In genomic region chr2:86695053-86695691, GRCh38 we compare ENCODE assay signal across 14 cellular contexts. TPM values are rescaled to one million over a fixed set of nuclear protein-coding genes. Genes with fewer than 3 reads are reported as not detected.
DNase-seq lines count a peak whose midpoint lies in the region; ATAC-seq and TF ChIP-seq lines count a peak whose summit lies in the region.
"Had no signal": no experiment of that assay in that cellular context is flagged by ENCODE, and none has a peak within 500 bp of the region (broad histone marks: within the 10 kb centered on the region; RNA-seq: fewer than 3 reads in every experiment).

No MANE protein-coding gene starts in this region.

- no peak overlapping the region for H3K27ac Mint-ChIP-seq in activated CD8-positive, alpha-beta T cell treated with anti-CD3 and anti-CD28 coated beads for 36 hours
- no peak overlapping the region for H3K27ac Mint-ChIP-seq in activated CD8-positive, alpha-beta T cell treated with anti-CD3 and anti-CD28 coated beads, Interleukin-2, amount 10 ng/mL, durations not matched to agents 7 days and 5 days
- H3K27ac Mint-ChIP-seq in CD8-positive, alpha-beta T cell = no peak overlapping the region

- no peak for TF ChIP-seq CTCF in activated CD8-positive, alpha-beta T cell treated with anti-CD3 and anti-CD28 coated beads for 36 hours (IDR thresholded peaks at IDR 0.05)
- no peak for TF ChIP-seq CTCF in choroid plexus epithelial cell (conservative IDR thresholded peaks at IDR 0.05; ENCODE audit: low read depth, low read length)
- no peak for TF ChIP-seq CTCF in CD8-positive, alpha-beta T cell (IDR thresholded peaks at IDR 0.05)

- no peak overlapping the region for H3K4me3 Mint-ChIP-seq in activated CD8-positive, alpha-beta T cell treated with anti-CD3 and anti-CD28 coated beads for 36 hours
- no peak overlapping the region for H3K4me3 Mint-ChIP-seq in activated CD8-positive, alpha-beta T cell treated with anti-CD3 and anti-CD28 coated beads, Interleukin-2, amount 10 ng/mL, durations not matched to agents 7 days and 5 days
- H3K4me3 Mint-ChIP-seq in CD8-positive, alpha-beta T cell = no peak overlapping the region

- no peak overlapping the region for H3K27ac ChIP-seq in CD8-positive, alpha-beta T cell (ENCODE audit: low read depth, low read length)
- H3K27ac ChIP-seq: ovary, SJSA1 had no signal

- H3K27me3 ChIP-seq in CD8-positive, alpha-beta T cell (ENCODE audit: insufficient read depth, low read length) = no peaks in the 10 kb centered on the region
- H3K27me3 ChIP-seq: ovary, SJSA1 had no signal

- H3K9me3 Mint-ChIP-seq in activated CD8-positive, alpha-beta T cell treated with anti-CD3 and anti-CD28 coated beads for 36 hours = peaks cover 27% of the 10 kb centered on the region
- H3K9me3 Mint-ChIP-seq in activated CD8-positive, alpha-beta T cell treated with anti-CD3 and anti-CD28 coated beads, Interleukin-2, amount 10 ng/mL, durations not matched to agents 7 days and 5 days (ENCODE audit: insufficient read depth) = peaks cover 35% of the 10 kb centered on the region
- H3K9me3 Mint-ChIP-seq in CD8-positive, alpha-beta T cell = peaks cover 22% of the 10 kb centered on the region

- peaks cover 25% of the 10 kb centered on the region for H3K36me3 Mint-ChIP-seq in activated CD8-positive, alpha-beta T cell treated with anti-CD3 and anti-CD28 coated beads for 36 hours (ENCODE audit: low read depth)
- H3K36me3 Mint-ChIP-seq in activated CD8-positive, alpha-beta T cell treated with anti-CD3 and anti-CD28 coated beads, Interleukin-2, amount 10 ng/mL, durations not matched to agents 7 days and 5 days (ENCODE audit: low read depth) = peaks cover 9% of the 10 kb centered on the region
- H3K36me3 Mint-ChIP-seq in CD8-positive, alpha-beta T cell = peaks cover 3% of the 10 kb centered on the region

- H3K4me1 Mint-ChIP-seq in activated CD8-positive, alpha-beta T cell treated with anti-CD3 and anti-CD28 coated beads for 36 hours (ENCODE audit: low read depth) = peaks cover 10% of the 10 kb centered on the region
- H3K4me1 Mint-ChIP-seq in activated CD8-positive, alpha-beta T cell treated with anti-CD3 and anti-CD28 coated beads, Interleukin-2, amount 10 ng/mL, durations not matched to agents 7 days and 5 days (ENCODE audit: low read depth) = peaks cover 8% of the 10 kb centered on the region
- peaks cover 8% of the 10 kb centered on the region for H3K4me1 Mint-ChIP-seq in CD8-positive, alpha-beta T cell (ENCODE audit: low read depth)

- POLR2A ChIA-PET in activated CD8-positive, alpha-beta T cell treated with anti-CD3 and anti-CD28 coated beads for 36 hours (lab: Charles Lee) = no interaction called here
- POLR2A ChIA-PET in activated CD8-positive, alpha-beta T cell treated with anti-CD3 and anti-CD28 coated beads, Interleukin-2, amount 10 ng/mL, durations not matched to agents 7 days and 5 days (lab: Charles Lee) = no interaction called here
- POLR2A ChIA-PET in CD8-positive, alpha-beta T cell (lab: Charles Lee) = no interaction called here

- peak; percentile 40 for DNase-seq in activated CD8-positive, alpha-beta T cell treated with anti-CD3 and anti-CD28 coated beads for 36 hours
- DNase-seq in activated CD8-positive, alpha-beta T cell treated with anti-CD3 and anti-CD28 coated beads, Interleukin-2, amount 10 ng/mL, durations not matched to agents 7 days and 5 days = no peak
- DNase-seq in LoVo (ENCODE audit: low spot score) (peak; percentile 82), choroid plexus epithelial cell (ENCODE audit: low read depth) (peak; percentile 14), renal cortical epithelial cell (ENCODE audit: low read depth) (peak; percentile 83), DMS79 treated with DMSO at 0.1 percent for 48 hours (lab: John Stamatoyannopoulos, UW) (no peak)
- DNase-seq in CD8-positive, alpha-beta T cell = no peak
- no peak for DNase-seq in NK-92 treated with Interleukin-12 subunit alpha and Interleukin-12 subunit beta, amount 100 ng/mL, for 24 hours (lab: John Stamatoyannopoulos, UW)
- DNase-seq: H7, hypothalamus, NCI-H1092, NCI-H510A treated with DMSO at 0.1 percent for 48 hours, ovary had no signal

- H3K4me3 ChIP-seq in choroid plexus epithelial cell (ENCODE audit: low read depth, low read length) = no peak overlapping the region
- H3K4me3 ChIP-seq in CD8-positive, alpha-beta T cell (ENCODE audit: low read depth, low read length) = no peak overlapping the region
- H3K4me3 ChIP-seq: ovary, SJSA1 had no signal

- H3K4me1 ChIP-seq in CD8-positive, alpha-beta T cell (ENCODE audit: insufficient read depth, low read length) = no peaks in the 10 kb centered on the region
- H3K4me1 ChIP-seq: SJSA1 had no signal

- no peaks in the 10 kb centered on the region for H3K9me3 ChIP-seq in CD8-positive, alpha-beta T cell (ENCODE audit: low read length)
- H3K9me3 ChIP-seq: ovary, SJSA1 had no signal

- no peaks in the 10 kb centered on the region for H3K36me3 ChIP-seq in CD8-positive, alpha-beta T cell (ENCODE audit: insufficient read depth, low read length)
- H3K36me3 ChIP-seq: ovary, SJSA1 had no signal

- no peaks in the 10 kb centered on the region for H3K27me3 Mint-ChIP-seq in activated CD8-positive, alpha-beta T cell treated with anti-CD3 and anti-CD28 coated beads for 36 hours
- H3K27me3 Mint-ChIP-seq in activated CD8-positive, alpha-beta T cell treated with anti-CD3 and anti-CD28 coated beads, Interleukin-2, amount 10 ng/mL, durations not matched to agents 7 days and 5 days (ENCODE audit: low read depth) = no peaks in the 10 kb centered on the region
- no peaks in the 10 kb centered on the region for H3K27me3 Mint-ChIP-seq in CD8-positive, alpha-beta T cell (ENCODE audit: low read depth)

- ATAC-seq in activated CD8-positive, alpha-beta T cell treated with anti-CD3 and anti-CD28 coated beads for 36 hours = peak; percentile 42
- ATAC-seq in activated CD8-positive, alpha-beta T cell treated with anti-CD3 and anti-CD28 coated beads, Interleukin-2, amount 10 ng/mL, durations not matched to agents 7 days and 5 days = no peak
- ATAC-seq in CD8-positive, alpha-beta T cell = no peak

- intact Hi-C loops in activated CD8-positive, alpha-beta T cell treated with anti-CD3 and anti-CD28 coated beads for 36 hours (cut with micrococcal nuclease) = no loop called here
- intact Hi-C loops in CD8-positive, alpha-beta T cell (cut with DNase I, micrococcal nuclease) = no loop called here

- CTCF ChIA-PET in activated CD8-positive, alpha-beta T cell treated with anti-CD3 and anti-CD28 coated beads for 36 hours (lab: Charles Lee) = no interaction called here
- CTCF ChIA-PET in activated CD8-positive, alpha-beta T cell treated with anti-CD3 and anti-CD28 coated beads, Interleukin-2, amount 10 ng/mL, durations not matched to agents 7 days and 5 days (lab: Charles Lee) = no interaction called here
- CTCF ChIA-PET in CD8-positive, alpha-beta T cell (lab: Charles Lee) = no interaction called here

RNA-seq across cellular contexts. Expression of gene RMND5A, which starts 24.9 kb away (rescaled TPM):
- 10 to 100 TPM; 56.5 to 57.3 TPM for total RNA-seq in activated CD8-positive, alpha-beta T cell treated with anti-CD3 and anti-CD28 coated beads for 36 hours
- total RNA-seq in activated CD8-positive, alpha-beta T cell treated with anti-CD3 and anti-CD28 coated beads, Interleukin-2, amount 10 ng/mL, durations not matched to agents 7 days and 5 days = 10 to 100 TPM; 34.4 to 35.2 TPM
- 43.9 and 72.5 TPM in 2 replicates for total RNA-seq in renal cortical epithelial cell
- 10 to 100 TPM; 47.1 to 53.6 TPM for total RNA-seq in CD8-positive, alpha-beta T cell

Comparison
In these comparisons a context has a peak if more than half of its experiments do, and no peak if none do; other contexts are left out.
1. DNase-seq: peak in activated CD8-positive, alpha-beta T cell treated with anti-CD3 and anti-CD28 coated beads for 36 hours (single experiment), LoVo (single experiment), choroid plexus epithelial cell (single experiment) and renal cortical epithelial cell (single experiment); none in activated CD8-positive, alpha-beta T cell treated with anti-CD3 and anti-CD28 coated beads, Interleukin-2, amount 10 ng/mL, durations not matched to agents 7 days and 5 days (single experiment), CD8-positive, alpha-beta T cell (0 of 7), DMS79 treated with DMSO at 0.1 percent for 48 hours (single experiment) and NK-92 treated with Interleukin-12 subunit alpha and Interleukin-12 subunit beta, amount 100 ng/mL, for 24 hours (single experiment).